Comparison of ENCODE assay signal across 8 cellular contexts in the genomic region with DNA sequence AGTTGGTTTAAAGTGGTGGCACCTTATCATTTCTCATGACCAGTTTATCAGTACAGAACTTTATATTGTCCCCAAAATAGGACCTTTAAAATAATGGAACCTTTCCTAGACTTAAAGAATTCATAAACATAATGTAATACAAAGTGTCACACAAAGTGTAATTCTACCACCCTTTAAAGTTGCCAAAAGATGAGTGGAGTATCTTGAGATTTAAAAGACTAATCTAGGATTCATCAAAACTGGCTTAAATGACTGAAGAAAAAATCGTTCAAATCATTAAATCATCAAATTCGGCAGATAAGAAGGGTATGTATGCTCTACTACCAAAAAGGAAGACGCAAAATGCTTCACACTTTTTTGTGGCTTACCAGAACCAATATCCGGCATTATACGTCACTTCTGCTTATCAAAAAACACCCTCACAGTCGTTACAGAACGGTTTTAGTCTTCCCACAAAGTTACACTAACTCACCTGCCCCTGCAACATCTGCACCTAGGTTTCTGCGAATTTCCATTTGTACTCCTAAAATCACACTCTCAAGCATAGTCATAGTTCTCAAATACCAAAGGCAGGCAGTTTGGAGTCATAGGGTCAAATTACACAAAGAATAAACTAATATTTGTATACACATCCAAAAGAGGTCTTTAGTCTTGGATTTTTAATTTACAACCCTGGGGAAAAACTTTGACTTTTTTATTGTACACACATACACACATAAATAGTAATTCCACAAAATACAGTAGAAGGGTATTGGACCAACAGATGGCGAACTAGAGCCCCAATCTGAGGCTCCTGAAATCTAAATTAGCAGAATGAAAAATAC.
A peak's percentile ranks its signal among the peaks of the same experiment; 100 is the strongest.
DNase-seq lines count a peak whose midpoint lies in the region; ATAC-seq and TF ChIP-seq lines count a peak whose summit lies in the region.

No MANE protein-coding gene starts in this region.

- TF ChIP-seq CTCF in GM12874 (IDR thresholded peaks at IDR 0.05; ENCODE audit: insufficient read depth, low read depth, low read length) (peak; percentile 54), foreskin fibroblast (IDR thresholded peaks at IDR 0.05; ENCODE audit: low read depth, low read length) (peak; percentile 46)

- ATAC-seq in HG02981 (IDR thresholded peaks at IDR 0.05; ENCODE audit: unreplicated experiment): no peak

- H3K4me3 ChIP-seq in foreskin fibroblast (ENCODE audit: low read depth in 1 of 2, low read length in 2 of 2): peak overlapping the region; percentile 79 to 81

- peak; percentile 54 for DNase-seq in AG08396 (ENCODE audit: low spot score)
- peak; percentile 13 for DNase-seq in NCI-H774 (lab: John Stamatoyannopoulos, UW)
- DNase-seq in activated CD8-positive, alpha-beta memory T cell treated with anti-CD3 and anti-CD28 coated beads, Interleukin-2, amount 50 U/mL, for 24 hours (ENCODE audit: extremely low read depth): peak; percentile 44
- peak; percentile 40 to 74 for DNase-seq in foreskin fibroblast
- DNase-seq in retina: peak; percentile 27
- DNase-seq in OCI-M2 (lab: John Stamatoyannopoulos, UW; ENCODE audit: unreplicated experiment): no peak
